8 cellular contexts compared by ENCODE assay signal in genomic region chr14:92759300-92759678, GRCh38. TPM values are rescaled to one million over a fixed set of nuclear protein-coding genes. Genes with fewer than 3 reads are reported as not detected.
DNase-seq lines count a peak whose midpoint lies in the region; ATAC-seq lines count a peak whose summit lies in the region.

No MANE protein-coding gene starts in this region.

- no peaks in the 10 kb centered on the region for H3K9me3 ChIP-seq in Karpas-422 (ENCODE audit: low read length)
- H3K9me3 ChIP-seq in SK-N-MC (ENCODE audit: low read depth, low read length): no peaks in the 10 kb centered on the region

- no peaks in the 10 kb centered on the region for H3K9me2 ChIP-seq in Karpas-422 (replicated peaks; ENCODE audit: insufficient read depth, low read length)

- intact Hi-C loops in posterior vena cava (cut with DNase I): no loop called here

- peaks cover 3% of the 10 kb centered on the region; the same call in 1 of the 2 replicates for H3K4me1 ChIP-seq in Karpas-422 (ENCODE audit: low read length)

- H3K4me3 ChIP-seq in Karpas-422 (ENCODE audit: low read length): no peak overlapping the region
- no peak overlapping the region for H3K4me3 ChIP-seq in SK-N-MC

- H3K9ac ChIP-seq in Karpas-422 (ENCODE audit: low read length) (no peak overlapping the region), SK-N-MC (ENCODE audit: insufficient read length) (no peak overlapping the region)

- DNase-seq in Karpas-422 (peak; percentile 69), SK-N-MC (ENCODE audit: low read depth, low spot score) (peak; percentile 16), kidney tubule cell (ENCODE audit: low spot score) (peak; percentile 69), posterior vena cava (ENCODE audit: low spot score) (no peak), occipital lobe (lab: John Stamatoyannopoulos, UW) (no peak)

- H3K79me2 ChIP-seq in Karpas-422 (ENCODE audit: low read length): no peaks in the 10 kb centered on the region

- H3K27ac ChIP-seq in Karpas-422 (ENCODE audit: low read length) (no peak overlapping the region), SK-N-MC (no peak overlapping the region)

- ATAC-seq in GM18517 (IDR thresholded peaks at IDR 0.05; ENCODE audit: unreplicated experiment) (peak; percentile 21), HG03108 (IDR thresholded peaks at IDR 0.05; ENCODE audit: unreplicated experiment) (no peak), HG02588 (IDR thresholded peaks at IDR 0.05; ENCODE audit: unreplicated experiment) (no peak)

- no peak overlapping the region for H3K4me2 ChIP-seq in Karpas-422 (ENCODE audit: low read depth, low read length, poor library complexity, severe bottlenecking)

- H2AFZ ChIP-seq in Karpas-422 (ENCODE audit: low read length): no peak overlapping the region

- H4K20me1 ChIP-seq in Karpas-422 (ENCODE audit: insufficient read depth, low read depth, low read length): no peaks in the 10 kb centered on the region

- H3K27me3 ChIP-seq in Karpas-422 (ENCODE audit: low read length): no peaks in the 10 kb centered on the region

- H3K36me3 ChIP-seq in Karpas-422 (ENCODE audit: insufficient read depth, low read length) (no peaks in the 10 kb centered on the region), SK-N-MC (ENCODE audit: insufficient read depth, low read length) (no peaks in the 10 kb centered on the region)

RNA-seq across cellular contexts. Expression of gene LGMN, which starts 10.9 kb away (rescaled TPM):
- total RNA-seq in Karpas-422 (2014; rRNA removed; shearing (Covaris generic); ENCODE audit: low replicate concordance): not detected in 2 replicates
- total RNA-seq in posterior vena cava (100 to 1,000 TPM in 1 of 2 donors, 10 to 100 TPM in 1; 71.1 to 105 TPM), occipital lobe (23.6 TPM)

RNA-seq across cellular contexts. Expression of gene GOLGA5, which starts 34.8 kb away (rescaled TPM):
- total RNA-seq in Karpas-422 (2014; rRNA removed; shearing (Covaris generic); ENCODE audit: low replicate concordance): 34.3 and 50.6 TPM in 2 replicates
- total RNA-seq in posterior vena cava (10 to 100 TPM; 39.4 to 42.9 TPM), occipital lobe (28.7 TPM)

Comparison
In these comparisons a context has a peak if more than half of its experiments do, and no peak if none do; other contexts are left out.
1. DNase-seq: peak in Karpas-422 (single experiment), SK-N-MC (single experiment) and kidney tubule cell (single experiment); none in posterior vena cava (single experiment) and occipital lobe (single experiment).
2. RNA of gene LGMN, which starts 10.9 kb away (total RNA-seq): 71.1 to 105 TPM in posterior vena cava and 23.6 TPM in occipital lobe (single experiment); not detected in Karpas-422; every median in the first group is over 10 times any median in the second.